22 cellular contexts compared by ENCODE assay signal in genomic region chr17:53919356-53919755, GRCh38.
"Had no signal": no experiment of that assay in that cellular context is flagged by ENCODE, and none has a peak within 500 bp of the region (broad histone marks: within the 10 kb centered on the region; RNA-seq: fewer than 3 reads in every experiment).

No MANE protein-coding gene starts in this region.

- H3K4me3 ChIP-seq: coronary artery, dorsolateral prefrontal cortex, esophagus squamous epithelium, gastrocnemius medialis, heart right ventricle, left lung, lower lobe of right lung, mucosa of descending colon had no signal

- DNase-seq: dermis blood vessel endothelial cell; dorsolateral prefrontal cortex; effector CD4-positive, alpha-beta T cell; effector memory CD4-positive, alpha-beta T cell; erythroblast; esophagus squamous epithelium; foreskin fibroblast; foreskin melanocyte; gastrocnemius medialis; glutamatergic neuron; head of caudate nucleus; heart right ventricle; hippocampal formation; left cardiac atrium; left lung; left ventricle myocardium superior; lower lobe of right lung; mesenchymal stem cell; mucosa of descending colon; naive thymus-derived CD4-positive, alpha-beta T cell had no signal

- ATAC-seq: esophagus mucosa; gastrocnemius medialis; heart right ventricle; left cardiac atrium; left lung; left ventricle myocardium superior; lower lobe of right lung; mucosa of descending colon; naive thymus-derived CD4-positive, alpha-beta T cell had no signal
